8 cellular contexts compared by ENCODE assay signal in genomic region chr17:68085751-68086445, GRCh38. TPM values are rescaled to one million over a fixed set of nuclear protein-coding genes. Genes with fewer than 3 reads are reported as not detected.
A peak's percentile ranks its signal among the peaks of the same experiment; 100 is the strongest.
DNase-seq lines count a peak whose midpoint lies in the region; ATAC-seq and TF ChIP-seq lines count a peak whose summit lies in the region.

No MANE protein-coding gene starts in this region.

- H3K4me1 ChIP-seq in HCT116 (ENCODE audit: control insufficient read depth in 1 of 2, insufficient read depth in 2 of 2, low read length in 2 of 2), result peaks cover 15 to 19% of the 10 kb centered on the region in 2 experiments

- H3K9me3 ChIP-seq in HCT116 (ENCODE audit: control insufficient read depth in 1 of 2, insufficient read depth in 1 of 2, low read depth in 1 of 2, low read length in 2 of 2), result no peaks in the 10 kb centered on the region

- ATAC-seq in HCT116 (peak; percentile 24; the same call in 1 of the 2 replicates), left lobe of liver (peak; percentile 40), GM21360 (IDR thresholded peaks at IDR 0.05; ENCODE audit: unreplicated experiment) (no peak)

- TF ChIP-seq RAD21 in HCT116 (IDR thresholded peaks at IDR 0.05; ENCODE audit: low read depth), result no peak

- POLR2A ChIA-PET in HCT116 (lab: Charles Lee), result no interaction called here

- no peaks in the 10 kb centered on the region for H3K79me2 ChIP-seq in HCT116 (ENCODE audit: insufficient read depth, low read length)

- no peak overlapping the region for H3K9ac ChIP-seq in HCT116 (ENCODE audit: low read length)

- no peak for TF ChIP-seq CTCF in HCT116 (IDR thresholded peaks at IDR 0.05 in 2 of 3, conservative IDR thresholded peaks at IDR 0.05 in 1 of 3; ENCODE audit: borderline replicate concordance in 1 of 3, insufficient read depth in 1 of 3, low read depth in 2 of 3, low read length in 2 of 3)

- no peaks in the 10 kb centered on the region for H3K27me3 ChIP-seq in HCT116 (ENCODE audit: insufficient read depth, low read length)

- DNase-seq in CD1c-positive myeloid dendritic cell (ENCODE audit: extremely low spot score) (peak; percentile 26), HCT116 (ENCODE audit: low read depth, low spot score) (no peak), SW480 (ENCODE audit: low spot score) (peak; percentile 91), left lobe of liver (ENCODE audit: low spot score) (no peak), foreskin melanocyte (no peak), D341Med (ENCODE audit: low spot score) (no peak)
- DNase-seq in activated CD4-positive, alpha-beta T cell treated with anti-CD3 and anti-CD28 coated beads, Interleukin-2, amount 50 U/mL, for 48 hours, result no peak

- RAD21 ChIA-PET in HCT116 (lab: Charles Lee; ENCODE audit: low non-redundant PET in 1 of 2, low total read pairs in 2 of 2, uncharacterized antibody in 2 of 2, unreplicated experiment in 2 of 2), result no interaction called here

- TF ChIP-seq POLR2A in HCT116 (IDR thresholded peaks at IDR 0.05; ENCODE audit: borderline replicate concordance, extremely low read depth, insufficient read depth, insufficient read length), result no peak

- no peak overlapping the region for H3K4me2 ChIP-seq in HCT116 (ENCODE audit: low read length)

- H3K9me2 ChIP-seq in HCT116 (ENCODE audit: insufficient read depth), result no peaks in the 10 kb centered on the region

- intact Hi-C loops in HCT116 (cut with micrococcal nuclease), result no loop called here

- CTCF ChIA-PET in HCT116 (lab: Charles Lee), result no interaction called here

- no peaks in the 10 kb centered on the region for H3K36me3 ChIP-seq in HCT116 (ENCODE audit: control insufficient read depth in 1 of 2, insufficient read depth in 2 of 2, low read length in 2 of 2)

- no peak overlapping the region for H3K27ac ChIP-seq in HCT116 (ENCODE audit: low read depth, low read length)

- H2AFZ ChIP-seq in HCT116 (ENCODE audit: low read depth, low read length, poor library complexity, severe bottlenecking), result no peak overlapping the region

- H4K20me1 ChIP-seq in HCT116 (ENCODE audit: insufficient read depth), result no peaks in the 10 kb centered on the region

- BruUV-seq in HCT116 (replicated peaks; lab: Mats Ljungman, UMichigan), result no TSS peak

- no peak overlapping the region for H3K4me3 ChIP-seq in HCT116 (replicated peaks in 1 of 2; ENCODE audit: low read depth in 1 of 2, low read length in 2 of 2)

TF ChIP-seq in HCT116, 20 proteins besides CTCF, POLR2A, EP300 and RAD21:
- TF ChIP-seq EZH2phosphoT487 (IDR thresholded peaks at IDR 0.05; ENCODE audit: borderline replicate concordance), result no peak
- TF ChIP-seq CEBPB (IDR thresholded peaks at IDR 0.05; ENCODE audit: low read depth), result no peak
- TF ChIP-seq ZNF274 (IDR thresholded peaks at IDR 0.05; ENCODE audit: low read depth, low read length), result no peak
- TF ChIP-seq, protein P1, sequence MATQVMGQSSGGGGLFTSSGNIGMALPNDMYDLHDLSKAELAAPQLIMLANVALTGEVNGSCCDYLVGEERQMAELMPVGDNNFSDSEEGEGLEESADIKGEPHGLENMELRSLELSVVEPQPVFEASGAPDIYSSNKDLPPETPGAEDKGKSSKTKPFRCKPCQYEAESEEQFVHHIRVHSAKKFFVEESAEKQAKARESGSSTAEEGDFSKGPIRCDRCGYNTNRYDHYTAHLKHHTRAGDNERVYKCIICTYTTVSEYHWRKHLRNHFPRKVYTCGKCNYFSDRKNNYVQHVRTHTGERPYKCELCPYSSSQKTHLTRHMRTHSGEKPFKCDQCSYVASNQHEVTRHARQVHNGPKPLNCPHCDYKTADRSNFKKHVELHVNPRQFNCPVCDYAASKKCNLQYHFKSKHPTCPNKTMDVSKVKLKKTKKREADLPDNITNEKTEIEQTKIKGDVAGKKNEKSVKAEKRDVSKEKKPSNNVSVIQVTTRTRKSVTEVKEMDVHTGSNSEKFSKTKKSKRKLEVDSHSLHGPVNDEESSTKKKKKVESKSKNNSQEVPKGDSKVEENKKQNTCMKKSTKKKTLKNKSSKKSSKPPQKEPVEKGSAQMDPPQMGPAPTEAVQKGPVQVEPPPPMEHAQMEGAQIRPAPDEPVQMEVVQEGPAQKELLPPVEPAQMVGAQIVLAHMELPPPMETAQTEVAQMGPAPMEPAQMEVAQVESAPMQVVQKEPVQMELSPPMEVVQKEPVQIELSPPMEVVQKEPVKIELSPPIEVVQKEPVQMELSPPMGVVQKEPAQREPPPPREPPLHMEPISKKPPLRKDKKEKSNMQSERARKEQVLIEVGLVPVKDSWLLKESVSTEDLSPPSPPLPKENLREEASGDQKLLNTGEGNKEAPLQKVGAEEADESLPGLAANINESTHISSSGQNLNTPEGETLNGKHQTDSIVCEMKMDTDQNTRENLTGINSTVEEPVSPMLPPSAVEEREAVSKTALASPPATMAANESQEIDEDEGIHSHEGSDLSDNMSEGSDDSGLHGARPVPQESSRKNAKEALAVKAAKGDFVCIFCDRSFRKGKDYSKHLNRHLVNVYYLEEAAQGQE (IDR thresholded peaks at IDR 0.05; ENCODE audit: low read depth), result no peak
- TF ChIP-seq CBX3 (IDR thresholded peaks at IDR 0.05; ENCODE audit: low read depth), result no peak
- no peak for TF ChIP-seq YY1 (IDR thresholded peaks at IDR 0.05; ENCODE audit: extremely low read depth, insufficient replicate concordance, low read depth, low read length)
- TF ChIP-seq TCF7L2 (IDR thresholded peaks at IDR 0.05; ENCODE audit: borderline replicate concordance, extremely low read depth, insufficient read depth, insufficient read length), result no peak

RNA-seq across cellular contexts. Expression of gene KPNA2, which starts 50.4 kb away (rescaled TPM):
- total RNA-seq in HCT116 (2021; ENCODE audit: unreplicated experiment), result 330 TPM
- 213 and 301 TPM in 2 replicates for polyA plus RNA-seq in HCT116 (2012)
- total RNA-seq in left lobe of liver, result 9.6 TPM

Comparison
In these comparisons a context has a peak if more than half of its experiments do, and no peak if none do; other contexts are left out.
1. DNase-seq: peak in CD1c-positive myeloid dendritic cell (single experiment) and SW480 (single experiment); none in HCT116 (single experiment), left lobe of liver (single experiment), foreskin melanocyte (single experiment), D341Med (single experiment) and activated CD4-positive, alpha-beta T cell treated with anti-CD3 and anti-CD28 coated beads, Interleukin-2, amount 50 U/mL, for 48 hours (0 of 2).
2. RNA of gene KPNA2, which starts 50.4 kb away (total RNA-seq): 330 TPM in HCT116 (single experiment); 9.6 TPM in left lobe of liver (single experiment); every median in the first group is over 10 times any median in the second.